ENCODE assay signal across 12 cellular contexts in the genomic region with DNA sequence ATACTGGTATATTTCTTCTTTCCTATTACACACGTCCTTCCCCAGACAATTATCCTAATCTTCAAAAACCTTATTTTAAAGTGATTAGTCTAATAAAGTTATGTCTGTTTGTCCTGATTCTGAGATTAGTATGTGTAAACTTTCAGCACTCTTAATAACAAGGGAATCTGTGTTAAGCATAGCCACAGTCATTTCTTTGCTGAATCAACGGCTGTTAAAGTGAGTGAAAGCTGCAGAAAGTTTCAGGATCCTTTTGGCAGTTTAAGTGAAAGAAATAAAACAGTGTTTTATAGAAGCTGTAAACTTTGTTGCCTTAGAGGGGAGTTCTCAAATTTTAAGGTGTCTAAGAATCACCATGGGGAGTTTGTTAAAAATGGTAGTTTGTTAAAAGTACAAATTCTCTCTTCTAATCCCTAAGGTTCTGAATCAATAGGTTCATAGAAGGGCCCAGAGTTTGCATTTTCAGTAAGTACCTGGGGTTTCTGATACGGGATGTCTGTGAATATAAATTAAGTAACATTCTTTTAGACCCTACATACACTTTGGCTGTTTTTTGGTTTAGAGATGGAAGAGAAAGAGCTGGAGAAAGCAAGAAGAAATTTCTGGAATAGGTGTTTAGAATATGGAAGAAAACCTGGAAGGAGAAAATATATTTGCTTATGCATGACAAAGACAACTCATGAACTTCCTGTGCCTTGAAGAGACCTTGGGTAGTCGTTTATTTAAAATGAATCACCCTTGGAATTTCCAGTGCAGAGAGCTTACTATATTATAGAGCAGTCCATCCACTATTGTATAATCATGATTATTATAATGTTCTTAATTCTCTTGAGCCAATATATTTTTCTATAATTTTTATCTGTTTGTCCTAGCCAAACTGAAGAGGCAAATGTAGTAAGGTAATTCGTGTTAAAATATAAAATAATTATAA. TPM values are rescaled to one million over a fixed set of nuclear protein-coding genes. Genes with fewer than 3 reads are reported as not detected.
A peak's percentile ranks its signal among the peaks of the same experiment; 100 is the strongest.
DNase-seq lines count a peak whose midpoint lies in the region; ATAC-seq and TF ChIP-seq lines count a peak whose summit lies in the region.
"Had no signal": no experiment of that assay in that cellular context is flagged by ENCODE, and none has a peak within 500 bp of the region (broad histone marks: within the 10 kb centered on the region; RNA-seq: fewer than 3 reads in every experiment).

No MANE protein-coding gene starts in this region.

- H3K4me1 Mint-ChIP-seq in CD4-positive, CD25-positive, alpha-beta regulatory T cell: peaks cover 38 to 49% (median 45%) of the 10 kb centered on the region in 4 donors
- no peaks in the 10 kb centered on the region for H3K4me1 Mint-ChIP-seq in glutamatergic neuron (ENCODE audit: low read depth, unreplicated experiment)

- H3K27me3 ChIP-seq in CD4-positive, CD25-positive, alpha-beta regulatory T cell (ENCODE audit: control insufficient read depth, insufficient read depth, low read length): no peaks in the 10 kb centered on the region
- no peaks in the 10 kb centered on the region for H3K27me3 ChIP-seq in SJSA1 (replicated peaks)

- no peak for TF ChIP-seq CTCF in glutamatergic neuron (IDR thresholded peaks at IDR 0.05; ENCODE audit: partially characterized antibody, unreplicated experiment)

- DNase-seq in CD4-positive, CD25-positive, alpha-beta regulatory T cell: no peak
- DNase-seq in SJSA1 (ENCODE audit: low read depth in 1 of 2, low spot score in 2 of 2): peak in 1 of 2 experiments; percentile 26
- peak; percentile 35 for DNase-seq in hepatic stellate cell (ENCODE audit: low spot score)
- DNase-seq in COLO668 (lab: John Stamatoyannopoulos, UW; ENCODE audit: unreplicated experiment): no peak
- DNase-seq in glutamatergic neuron: no peak
- no peak for DNase-seq in NCI-H1417 (lab: John Stamatoyannopoulos, UW)
- DNase-seq in OCI-M1 (lab: John Stamatoyannopoulos, UW): no peak
- DNase-seq: stimulated activated CD4-positive, alpha-beta T cell treated with anti-CD3 and anti-CD28 coated beads, Interleukin-1b, Interleukin-23, amount 100 ng/mL, for 48 hours had no signal

- H3K4me1 ChIP-seq in CD4-positive, CD25-positive, alpha-beta regulatory T cell (ENCODE audit: control insufficient read depth, insufficient read depth, low read length, poor library complexity, severe bottlenecking): no peaks in the 10 kb centered on the region
- H3K4me1 ChIP-seq in SJSA1 (replicated peaks): peaks cover 18% of the 10 kb centered on the region

- ATAC-seq in CD4-positive, CD25-positive, alpha-beta regulatory T cell (ENCODE audit: low read depth in 2 of 2): no peak
- peak; percentile 73 for ATAC-seq in GM19395 (IDR thresholded peaks at IDR 0.05; ENCODE audit: unreplicated experiment)

- no peaks in the 10 kb centered on the region for H3K36me3 ChIP-seq in CD4-positive, CD25-positive, alpha-beta regulatory T cell (ENCODE audit: control insufficient read depth, insufficient read depth, low read length)
- 0 out of 2 replicates have a peak, but pooled peaks cover 3% of the 10 kb centered on the region for H3K36me3 ChIP-seq in SJSA1

- H3K9me3 ChIP-seq in CD4-positive, CD25-positive, alpha-beta regulatory T cell (ENCODE audit: control insufficient read depth in 2 of 2, low read length in 2 of 2): no peaks in the 10 kb centered on the region
- no peaks in the 10 kb centered on the region for H3K9me3 ChIP-seq in SJSA1 (replicated peaks)

- peaks cover 37% of the 10 kb centered on the region for H3K36me3 Mint-ChIP-seq in CD4-positive, CD25-positive, alpha-beta regulatory T cell
- H3K36me3 Mint-ChIP-seq in glutamatergic neuron (ENCODE audit: unreplicated experiment): no peaks in the 10 kb centered on the region

- no peak overlapping the region for H3K27ac Mint-ChIP-seq in CD4-positive, CD25-positive, alpha-beta regulatory T cell
- no peak overlapping the region for H3K27ac Mint-ChIP-seq in glutamatergic neuron (ENCODE audit: unreplicated experiment)

- H3K27ac ChIP-seq in CD4-positive, CD25-positive, alpha-beta regulatory T cell (ENCODE audit: insufficient read depth, low read length, poor library complexity, severe bottlenecking): peak overlapping the region; percentile 8
- H3K27ac ChIP-seq in SJSA1: peak overlapping the region; percentile 39
- H3K27ac ChIP-seq: coronary artery, HL-60 had no signal

- no peak overlapping the region for H3K4me3 Mint-ChIP-seq in CD4-positive, CD25-positive, alpha-beta regulatory T cell
- H3K4me3 Mint-ChIP-seq in glutamatergic neuron (ENCODE audit: unreplicated experiment): no peak overlapping the region

- H3K27me3 Mint-ChIP-seq in CD4-positive, CD25-positive, alpha-beta regulatory T cell: no peaks in the 10 kb centered on the region
- H3K27me3 Mint-ChIP-seq in glutamatergic neuron (ENCODE audit: unreplicated experiment): no peaks in the 10 kb centered on the region

- peaks cover 0 to 5% (median 1%) of the 10 kb centered on the region in 7 donors for H3K9me3 Mint-ChIP-seq in CD4-positive, CD25-positive, alpha-beta regulatory T cell
- no peaks in the 10 kb centered on the region for H3K9me3 Mint-ChIP-seq in glutamatergic neuron (ENCODE audit: unreplicated experiment)

- H3K4me3 ChIP-seq in CD4-positive, CD25-positive, alpha-beta regulatory T cell (ENCODE audit: low read depth, low read length): no peak overlapping the region
- H3K4me3 ChIP-seq in SJSA1: no peak overlapping the region
- H3K4me3 ChIP-seq: coronary artery, lung had no signal

RNA-seq across cellular contexts. Expression of gene SCAMP1, which starts 45.7 kb away (rescaled TPM):
- total RNA-seq in CD4-positive, CD25-positive, alpha-beta regulatory T cell: 22.1 TPM
- 10 to 100 TPM; 37.4 to 44.8 (median 42.7) TPM for polyA plus RNA-seq in CD4-positive, CD25-positive, alpha-beta regulatory T cell
- total RNA-seq in SJSA1 (2014; rRNA removed; shearing (Covaris generic)): 26.9 and 42.3 TPM in 2 replicates
- total RNA-seq in glutamatergic neuron (ENCODE audit: unreplicated experiment): 36.2 TPM
